6 cellular contexts compared by ENCODE assay signal in genomic region chr16:668519-669171, GRCh38. TPM values are rescaled to one million over a fixed set of nuclear protein-coding genes. Genes with fewer than 3 reads are reported as not detected.
DNase-seq lines count a peak whose midpoint lies in the region; ATAC-seq and TF ChIP-seq lines count a peak whose summit lies in the region.

No MANE protein-coding gene starts in this region.

- in situ Hi-C loops in transverse colon (cut with MboI; ENCODE audit: low pct_ligation_motif_present in 1 of 4, low pct_unique_long_range_greater_than_20kb in 1 of 4, low sequenced_read_pairs in 3 of 4), result no loop called here

- peak overlapping the region; percentile 68 for H3K4me3 ChIP-seq in CD8-positive, alpha-beta memory T cell (ENCODE audit: low read length)
- H3K4me3 ChIP-seq in NT2/D1 (ENCODE audit: insufficient read length, low read depth) (peak overlapping the region; percentile 96), heart right ventricle (peak overlapping the region; percentile 84 to 100 (median 96)), transverse colon (peak overlapping the region; percentile 80 to 99 (median 88))

- H3K36me3 Mint-ChIP-seq in CD8-positive, alpha-beta memory T cell, result peaks cover 0 to 34% (median 0%) of the 10 kb centered on the region in 3 donors

- peak overlapping the region; percentile 67 for H3K27ac ChIP-seq in CD8-positive, alpha-beta memory T cell (ENCODE audit: low read depth, low read length)
- H3K27ac ChIP-seq in heart right ventricle (peak overlapping the region; percentile 81 to 98 (median 91)), transverse colon (peak overlapping the region; percentile 89 to 94 (median 90))

- H3K9me3 ChIP-seq in CD8-positive, alpha-beta memory T cell (ENCODE audit: low read length), result no peaks in the 10 kb centered on the region
- H3K9me3 ChIP-seq in NT2/D1 (ENCODE audit: insufficient read depth, low read length), result no peaks in the 10 kb centered on the region
- no peaks in the 10 kb centered on the region for H3K9me3 ChIP-seq in heart right ventricle
- H3K9me3 ChIP-seq in transverse colon, result no peaks in the 10 kb centered on the region

- peak overlapping the region; percentile 98 for H3K9ac ChIP-seq in NT2/D1 (ENCODE audit: insufficient read length, low read depth)

- TF ChIP-seq POLR2A in transverse colon (IDR thresholded peaks at IDR 0.05), result no peak

- no peaks in the 10 kb centered on the region for H3K27me3 ChIP-seq in CD8-positive, alpha-beta memory T cell (ENCODE audit: insufficient read depth, low read length, poor library complexity, severe bottlenecking)
- H3K27me3 ChIP-seq in NT2/D1 (ENCODE audit: insufficient read depth, insufficient read length) (no peaks in the 10 kb centered on the region), heart right ventricle (no peaks in the 10 kb centered on the region), transverse colon (no peaks in the 10 kb centered on the region)

- no peak for TF ChIP-seq EP300 in transverse colon (IDR thresholded peaks at IDR 0.05; ENCODE audit: low read depth)

- peak overlapping the region; percentile 61 to 81 (median 77) for H3K4me3 Mint-ChIP-seq in CD8-positive, alpha-beta memory T cell

- peak overlapping the region in 4 of 8 donors; percentile 62 to 78 (median 70) for H3K27ac Mint-ChIP-seq in CD8-positive, alpha-beta memory T cell

- intact Hi-C loops in heart right ventricle (cut with DNase I), result loop anchor here in 2 of 10 donors (10.0 kb wide), 1 partner anchor 84 kb away; no protein-coding TSS in a partner anchor
- intact Hi-C loops in transverse colon (cut with DNase I; ENCODE audit: low total_unique reads), result no loop called here

- H3K27me3 Mint-ChIP-seq in CD8-positive, alpha-beta memory T cell, result no peaks in the 10 kb centered on the region

- H3K4me1 Mint-ChIP-seq in CD8-positive, alpha-beta memory T cell, result peaks cover 4 to 19% (median 5%) of the 10 kb centered on the region in 3 donors

- CTCF ChIA-PET in CD8-positive, alpha-beta memory T cell (lab: Charles Lee), result interaction anchor here (0.9 to 2.0 kb wide), 4 partner anchors 13 to 26 kb away, joined by 3 to 8 read pairs (median 5); partner anchors contain the start of gene WDR90

- H3K36me3 ChIP-seq in CD8-positive, alpha-beta memory T cell (ENCODE audit: insufficient read depth, low read length), result peaks cover 4% of the 10 kb centered on the region
- H3K36me3 ChIP-seq in NT2/D1 (ENCODE audit: insufficient read depth, insufficient read length, low read length), result peaks cover 76% of the 10 kb centered on the region
- peaks cover 0 to 47% (median 35%) of the 10 kb centered on the region in 9 donors for H3K36me3 ChIP-seq in heart right ventricle
- H3K36me3 ChIP-seq in transverse colon, result peaks cover 0 to 26% (median 5%) of the 10 kb centered on the region in 4 donors

- peaks cover 10% of the 10 kb centered on the region for H3K4me1 ChIP-seq in CD8-positive, alpha-beta memory T cell (ENCODE audit: insufficient read depth, low read length)
- H3K4me1 ChIP-seq in NT2/D1 (ENCODE audit: insufficient read depth, insufficient read length), result peaks cover 19% of the 10 kb centered on the region
- peaks cover 6 to 23% (median 17%) of the 10 kb centered on the region in 9 donors for H3K4me1 ChIP-seq in heart right ventricle
- peaks cover 9 to 20% (median 15%) of the 10 kb centered on the region in 4 donors for H3K4me1 ChIP-seq in transverse colon

- POLR2A ChIA-PET in CD8-positive, alpha-beta memory T cell (lab: Charles Lee), result interaction anchor here (1.0 to 1.9 kb wide), 3 partner anchors 10 to 27 kb away, joined by 3 to 4 read pairs (median 4); no protein-coding TSS in a partner anchor

- WGBS in heart right ventricle, 2 donors, result 6% methylated on average over 46 to 50 of the region's 50 CpGs
- 11% methylated on average over 24 of the region's 50 CpGs; no CpG with 5 or more reads in 1 of the 2 donors for WGBS in transverse colon (ENCODE audit: low coverage in 1 of 2), 2 donors

- no peaks in the 10 kb centered on the region for H3K9me3 Mint-ChIP-seq in CD8-positive, alpha-beta memory T cell

- peak in 4 of 8 donors; percentile 1 to 16 (median 4) for ATAC-seq in heart right ventricle

- no peak for DNase-seq in CD8-positive, alpha-beta memory T cell
- DNase-seq in NT2/D1 (ENCODE audit: low read depth, low spot score) (no peak), heart right ventricle (no peak), transverse colon (no peak), AG20443 (ENCODE audit: low spot score) (no peak), NAMALWA (ENCODE audit: low spot score) (no peak)

- TF ChIP-seq CTCF in heart right ventricle (IDR thresholded peaks at IDR 0.05) (no peak), transverse colon (IDR thresholded peaks at IDR 0.05) (no peak)

RNA-seq across cellular contexts. Expression of gene RHOT2, which starts 0.7 kb away (rescaled TPM):
- 100 to 1,000 TPM; 140 to 151 TPM for total RNA-seq in CD8-positive, alpha-beta memory T cell
- 49.6 TPM for polyA plus RNA-seq in CD8-positive, alpha-beta memory T cell
- 100 to 1,000 TPM in 3 of 10 donors, 10 to 100 TPM in 7; 66.8 to 118 (median 89.2) TPM for total RNA-seq in heart right ventricle
- 100 to 1,000 TPM; 101 to 261 TPM for polyA plus RNA-seq in heart right ventricle
- 100 to 1,000 TPM; 133 to 386 (median 259) TPM for total RNA-seq in transverse colon

RNA-seq across cellular contexts. Expression of gene RHBDL1, which starts 6.8 kb away (rescaled TPM):
- total RNA-seq in CD8-positive, alpha-beta memory T cell, result under 1 TPM; 0.33 to 0.44 TPM
- polyA plus RNA-seq in CD8-positive, alpha-beta memory T cell, result 0.29 TPM
- total RNA-seq in heart right ventricle (1 to 10 TPM; 1.2 to 2.6 (median 2.1) TPM), transverse colon (10 to 100 TPM in 2 of 4 donors, 1 to 10 TPM in 2; 1.8 to 39.3 (median 8.1) TPM)
- polyA plus RNA-seq in heart right ventricle, result 1 to 10 TPM in 1 of 2 donors, under 1 TPM in 1; 0.90 to 7.4 TPM

RNA-seq across cellular contexts. Expression of gene STUB1, which starts 11.6 kb away (rescaled TPM):
- 100 to 1,000 TPM; 111 to 124 TPM for total RNA-seq in CD8-positive, alpha-beta memory T cell
- polyA plus RNA-seq in CD8-positive, alpha-beta memory T cell, result 161 TPM
- total RNA-seq in heart right ventricle (100 to 1,000 TPM; 101 to 147 (median 116) TPM), transverse colon (100 to 1,000 TPM in 3 of 4 donors, 10 to 100 TPM in 1; 51.9 to 190 (median 134) TPM)
- 100 to 1,000 TPM in 1 of 2 donors, 10 to 100 TPM in 1; 92.7 to 165 TPM for polyA plus RNA-seq in heart right ventricle

RNA-seq across cellular contexts. Expression of gene JMJD8, which starts 15.5 kb away (rescaled TPM):
- total RNA-seq in CD8-positive, alpha-beta memory T cell, result 10 to 100 TPM; 53.0 to 55.9 TPM
- 56.6 TPM for polyA plus RNA-seq in CD8-positive, alpha-beta memory T cell
- 10 to 100 TPM; 36.9 to 50.6 (median 44.0) TPM for total RNA-seq in heart right ventricle
- polyA plus RNA-seq in heart right ventricle, result 10 to 100 TPM; 34.7 to 60.6 TPM
- total RNA-seq in transverse colon, result 100 to 1,000 TPM in 1 of 4 donors, 10 to 100 TPM in 3; 40.0 to 261 (median 58.6) TPM

RNA-seq across cellular contexts. Expression of gene WDR90, which starts 19.5 kb away (rescaled TPM):
- total RNA-seq in CD8-positive, alpha-beta memory T cell, result 10 to 100 TPM; 69.6 to 78.4 TPM
- 1.4 TPM for polyA plus RNA-seq in CD8-positive, alpha-beta memory T cell
- total RNA-seq in heart right ventricle (10 to 100 TPM in 4 of 10 donors, 1 to 10 TPM in 6; 7.6 to 13.7 (median 9.9) TPM), transverse colon (100 to 1,000 TPM in 2 of 4 donors, 10 to 100 TPM in 2; 23.0 to 166 (median 90.2) TPM)
- polyA plus RNA-seq in heart right ventricle, result 10 to 100 TPM in 1 of 2 donors, 1 to 10 TPM in 1; 7.1 to 23.8 TPM
